Comparison of ENCODE assay signal across 1 cellular context in genomic region chr1:156860113-156860638, GRCh38.
TF ChIP-seq lines count a peak whose summit lies in the region.

No MANE protein-coding gene starts in this region.

TF ChIP-seq in IMR-90, 13 proteins besides CTCF, POLR2A, EP300 and RAD21:
- TF ChIP-seq SMC3 (IDR thresholded peaks at IDR 0.05; ENCODE audit: low read depth, low read length), result peak; percentile 77
- no peak for TF ChIP-seq FOS (IDR thresholded peaks at IDR 0.05; ENCODE audit: low read depth, low read length)
TF ChIP-seq in IMR-90: peak in this region for 1.
